8 cellular contexts compared by ENCODE assay signal in genomic region chr1:26705788-26706237, GRCh38. TPM values are rescaled to one million over a fixed set of nuclear protein-coding genes. Genes with fewer than 3 reads are reported as not detected.
DNase-seq lines count a peak whose midpoint lies in the region; ATAC-seq, FAIRE-seq and TF ChIP-seq lines count a peak whose summit lies in the region.

No MANE protein-coding gene starts in this region.

- dilution Hi-C loops in keratinocyte (cut with MboI; ENCODE audit: extremely low pct_ligation_motif_present, low sequenced_read_pairs) = no loop called here

- H3K27me3 ChIP-seq in keratinocyte (ENCODE audit: control insufficient read depth, extremely low read depth, insufficient read depth, low read length) = no peaks in the 10 kb centered on the region
- H3K27me3 ChIP-seq in tibial artery = no peaks in the 10 kb centered on the region

- peak overlapping the region; percentile 31 for H3K27ac ChIP-seq in keratinocyte (ENCODE audit: control insufficient read depth, insufficient read depth, low read length)
- peak overlapping the region; percentile 66 for H3K27ac ChIP-seq in tibial artery

- H3K4me2 ChIP-seq in keratinocyte (ENCODE audit: control insufficient read depth, extremely low read depth, insufficient read depth, low read depth, low read length) = peak overlapping the region; percentile 25

- CTCF ChIA-PET in activated CD8-positive, alpha-beta T cell treated with anti-CD3 and anti-CD28 coated beads, Interleukin-2, amount 10 ng/mL, durations not matched to agents 7 days and 5 days (lab: Charles Lee) = interaction anchor here (0.8 to 5.9 kb wide), 4 partner anchors 13 to 104 kb away, joined by 3 to 29 read pairs (median 6); no protein-coding TSS in a partner anchor

- H3K9me1 ChIP-seq in keratinocyte (ENCODE audit: control insufficient read depth, extremely low read depth, insufficient read depth, low read length) = no peaks in the 10 kb centered on the region

- peak overlapping the region; percentile 45 for H3K4me3 Mint-ChIP-seq in activated T-cell treated with anti-CD3 and anti-CD28 coated beads, Interleukin-2, amount 50 U/mL, for 24 hours
- peak overlapping the region; percentile 6 for H3K4me3 Mint-ChIP-seq in activated CD8-positive, alpha-beta T cell treated with anti-CD3 and anti-CD28 coated beads, Interleukin-2, amount 10 ng/mL, durations not matched to agents 7 days and 5 days

- peaks cover 90% of the 10 kb centered on the region for H3K79me2 ChIP-seq in keratinocyte (ENCODE audit: control insufficient read depth, insufficient read depth, low read length)

- no peaks in the 10 kb centered on the region for H3K27me3 Mint-ChIP-seq in activated T-cell treated with anti-CD3 and anti-CD28 coated beads, Interleukin-2, amount 50 U/mL, for 24 hours
- no peaks in the 10 kb centered on the region for H3K27me3 Mint-ChIP-seq in activated CD8-positive, alpha-beta T cell treated with anti-CD3 and anti-CD28 coated beads, Interleukin-2, amount 10 ng/mL, durations not matched to agents 7 days and 5 days (ENCODE audit: low read depth)

- H3K9me3 Mint-ChIP-seq in activated T-cell treated with anti-CD3 and anti-CD28 coated beads, Interleukin-2, amount 50 U/mL, for 24 hours = no peaks in the 10 kb centered on the region
- H3K9me3 Mint-ChIP-seq in activated CD8-positive, alpha-beta T cell treated with anti-CD3 and anti-CD28 coated beads, Interleukin-2, amount 10 ng/mL, durations not matched to agents 7 days and 5 days (ENCODE audit: insufficient read depth) = no peaks in the 10 kb centered on the region

- H3K27ac Mint-ChIP-seq in activated T-cell treated with anti-CD3 and anti-CD28 coated beads, Interleukin-2, amount 50 U/mL, for 24 hours = peak overlapping the region; percentile 81
- H3K27ac Mint-ChIP-seq in activated CD8-positive, alpha-beta T cell treated with anti-CD3 and anti-CD28 coated beads, Interleukin-2, amount 10 ng/mL, durations not matched to agents 7 days and 5 days = peak overlapping the region; percentile 27

- H3K9me3 ChIP-seq in keratinocyte (ENCODE audit: control insufficient read depth, low read depth, low read length) = no peaks in the 10 kb centered on the region
- no peaks in the 10 kb centered on the region for H3K9me3 ChIP-seq in tibial artery

- H3K9ac ChIP-seq in keratinocyte (ENCODE audit: control insufficient read depth, extremely low read depth, insufficient read depth, low read length) = no peak overlapping the region

- DNase-seq in activated T-cell treated with anti-CD3 and anti-CD28 coated beads, Interleukin-2, amount 50 U/mL, for 24 hours = no peak
- DNase-seq in activated T-cell treated with anti-CD3 and anti-CD28 coated beads for 4 hours (no peak), keratinocyte (ENCODE audit: low read depth, low spot score) (no peak), tibial artery (no peak), NCI-H1105 (lab: John Stamatoyannopoulos, UW) (no peak)
- no peak for DNase-seq in activated CD8-positive, alpha-beta T cell treated with anti-CD3 and anti-CD28 coated beads, Interleukin-2, amount 10 ng/mL, durations not matched to agents 7 days and 5 days
- DNase-seq in activated CD4-positive, CD25-positive, alpha-beta regulatory T cell (lab: John Stamatoyannopoulos, UW) = no peak

- TF ChIP-seq CTCF in keratinocyte (optimal IDR thresholded peaks at IDR 0.05 in 1 of 3, IDR thresholded peaks at IDR 0.05 in 1 of 3, conservative IDR thresholded peaks at IDR 0.05 in 1 of 3; ENCODE audit: extremely low read depth in 1 of 3, insufficient read depth in 2 of 3, low read length in 3 of 3) (no peak), tibial artery (IDR thresholded peaks at IDR 0.05) (no peak)

- no peak for FAIRE-seq in keratinocyte (lab: Jason Lieb, UNC)

- H3K4me1 ChIP-seq in keratinocyte (ENCODE audit: control insufficient read depth, extremely low read depth, insufficient read depth, low read length) (peaks cover 37% of the 10 kb centered on the region), tibial artery (peaks cover 0 to 100% (median 78%) of the 10 kb centered on the region in 4 donors)

- intact Hi-C loops in tibial artery (cut with DNase I; ENCODE audit: low total_unique reads) = no loop called here

- H2AFZ ChIP-seq in keratinocyte (ENCODE audit: control insufficient read depth, low read length) = no peak overlapping the region

- POLR2A ChIA-PET in activated CD8-positive, alpha-beta T cell treated with anti-CD3 and anti-CD28 coated beads, Interleukin-2, amount 10 ng/mL, durations not matched to agents 7 days and 5 days (lab: Charles Lee) = interaction anchor here (1.3 kb wide), 1 partner anchor 13 kb away, joined by 3 read pairs; no protein-coding TSS in a partner anchor

- no peak for ATAC-seq in activated CD8-positive, alpha-beta T cell treated with anti-CD3 and anti-CD28 coated beads, Interleukin-2, amount 10 ng/mL, durations not matched to agents 7 days and 5 days
- ATAC-seq in GM21447 (IDR thresholded peaks at IDR 0.05; ENCODE audit: unreplicated experiment) = no peak

- peaks cover 29% of the 10 kb centered on the region for H3K36me3 Mint-ChIP-seq in activated T-cell treated with anti-CD3 and anti-CD28 coated beads, Interleukin-2, amount 50 U/mL, for 24 hours (ENCODE audit: low read depth)
- peaks cover 48% of the 10 kb centered on the region for H3K36me3 Mint-ChIP-seq in activated CD8-positive, alpha-beta T cell treated with anti-CD3 and anti-CD28 coated beads, Interleukin-2, amount 10 ng/mL, durations not matched to agents 7 days and 5 days (ENCODE audit: low read depth)

- peaks cover 46% of the 10 kb centered on the region for H3K4me1 Mint-ChIP-seq in activated T-cell treated with anti-CD3 and anti-CD28 coated beads, Interleukin-2, amount 50 U/mL, for 24 hours (ENCODE audit: low read depth)
- peaks cover 27% of the 10 kb centered on the region for H3K4me1 Mint-ChIP-seq in activated CD8-positive, alpha-beta T cell treated with anti-CD3 and anti-CD28 coated beads, Interleukin-2, amount 10 ng/mL, durations not matched to agents 7 days and 5 days (ENCODE audit: low read depth)

- peaks cover 3 to 10% of the 10 kb centered on the region in 2 experiments for H3K36me3 ChIP-seq in keratinocyte (ENCODE audit: control insufficient read depth in 2 of 2, extremely low read depth in 1 of 2, insufficient read depth in 2 of 2, low read length in 2 of 2)
- H3K36me3 ChIP-seq in tibial artery = peaks cover 0 to 13% (median 3%) of the 10 kb centered on the region in 3 donors

- H3K4me3 ChIP-seq in keratinocyte (ENCODE audit: control insufficient read depth in 2 of 3, extremely low read depth in 1 of 3, insufficient read depth in 2 of 3, low read depth in 1 of 3, low read length in 3 of 3) = no peak overlapping the region
- H3K4me3 ChIP-seq in tibial artery = peak overlapping the region in 1 of 2 donors; percentile 16

- H4K20me1 ChIP-seq in keratinocyte (ENCODE audit: control insufficient read depth, extremely low read depth, insufficient read depth, low read length) = peaks cover 16% of the 10 kb centered on the region

RNA-seq across cellular contexts. Expression of gene ARID1A, which starts 10.0 kb away (rescaled TPM):
- total RNA-seq in activated CD8-positive, alpha-beta T cell treated with anti-CD3 and anti-CD28 coated beads, Interleukin-2, amount 10 ng/mL, durations not matched to agents 7 days and 5 days = 100 to 1,000 TPM; 122 to 123 TPM
- 5.9 to 20.6 TPM (median 10.2 TPM) in 3 replicates for polyA plus RNA-seq in keratinocyte
- 12.6 TPM for polyA plus RNA-seq in keratinocyte (2011; ENCODE audit: low read depth)
- polyA plus RNA-seq in keratinocyte (2011; cell fraction: cytosol; rRNA removed) = 12.5 and 15.3 TPM in 2 replicates
- 70.1 and 73.8 TPM in 2 replicates for polyA plus RNA-seq in keratinocyte (2011; cell fraction: nucleus; rRNA removed)
- polyA plus RNA-seq in keratinocyte (2012; ENCODE audit: low replicate concordance) = 20.3 and 29.5 TPM in 2 replicates
- polyA minus RNA-seq in keratinocyte = 15.6 to 74.1 TPM (median 41.4 TPM) in 3 replicates
- polyA minus RNA-seq in keratinocyte (2011; cell fraction: cytosol; rRNA and poly(A)+ RNA removed) = 20.3 TPM
- polyA minus RNA-seq in keratinocyte (2011; cell fraction: nucleus; rRNA and poly(A)+ RNA removed) = 47.3 and 69.0 TPM in 2 replicates
